18 cellular contexts compared by ENCODE assay signal in the genomic region with DNA sequence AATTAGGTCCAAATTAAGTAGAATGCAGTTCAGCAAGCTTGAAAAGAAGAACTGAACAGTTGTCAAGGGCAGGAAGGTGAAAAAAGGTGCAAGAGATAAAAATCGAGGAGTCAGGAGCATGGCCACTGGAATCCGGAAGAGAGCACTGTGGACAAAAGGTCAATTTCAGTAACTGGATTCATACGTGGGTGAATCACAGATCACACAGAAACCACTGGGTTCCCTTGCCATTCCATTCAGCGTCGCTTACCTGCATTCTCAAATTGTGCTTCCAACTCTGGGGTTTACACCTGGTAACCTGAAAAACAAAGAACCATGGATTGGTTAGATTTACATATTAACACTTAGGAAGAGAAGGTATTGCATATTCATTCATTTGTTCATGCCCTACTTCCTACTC.
"Had no signal": no experiment of that assay in that cellular context is flagged by ENCODE, and none has a peak within 500 bp of the region (broad histone marks: within the 10 kb centered on the region; RNA-seq: fewer than 3 reads in every experiment).

No MANE protein-coding gene starts in this region.

- H3K27ac Mint-ChIP-seq: mesothelial cell of epicardium had no signal

- H3K36me3 Mint-ChIP-seq: mesothelial cell of epicardium, naive B cell had no signal

- H3K9me3 Mint-ChIP-seq: naive B cell had no signal

- H3K4me3 ChIP-seq: coronary artery, dorsolateral prefrontal cortex, esophagus muscularis mucosa, gastroesophageal sphincter, heart left ventricle, left lung, lower lobe of right lung, mucosa of descending colon had no signal

- ATAC-seq: foreskin keratinocyte, gastroesophageal sphincter, heart left ventricle, left cardiac atrium, left lung, left ventricle myocardium superior, lower lobe of right lung, mucosa of descending colon had no signal

- H3K9me3 ChIP-seq: esophagus muscularis mucosa, gastroesophageal sphincter, heart left ventricle, left lung, lower lobe of right lung, mucosa of descending colon had no signal

- H3K4me3 Mint-ChIP-seq: mesothelial cell of epicardium, naive B cell had no signal

- H3K4me1 Mint-ChIP-seq: mesothelial cell of epicardium had no signal

- H3K36me3 ChIP-seq: esophagus muscularis mucosa, gastroesophageal sphincter, heart left ventricle, left lung, lower lobe of right lung had no signal

- H3K4me1 ChIP-seq: esophagus muscularis mucosa, foreskin keratinocyte, gastroesophageal sphincter, left lung, lower lobe of right lung had no signal

- H3K27ac ChIP-seq: coronary artery, dorsolateral prefrontal cortex, esophagus muscularis mucosa, foreskin keratinocyte, gastroesophageal sphincter, heart left ventricle, left lung, lower lobe of right lung had no signal

- H3K27me3 ChIP-seq: esophagus muscularis mucosa, gastroesophageal sphincter, left lung had no signal

- DNase-seq: dermis blood vessel endothelial cell; dorsolateral prefrontal cortex; effector CD4-positive, alpha-beta T cell; effector memory CD4-positive, alpha-beta T cell; foreskin keratinocyte; heart left ventricle; hippocampal formation; left cardiac atrium; left lung; left ventricle myocardium superior; lower lobe of right lung; mesenchymal stem cell; mucosa of descending colon; naive B cell had no signal
